In the genomic region with DNA sequence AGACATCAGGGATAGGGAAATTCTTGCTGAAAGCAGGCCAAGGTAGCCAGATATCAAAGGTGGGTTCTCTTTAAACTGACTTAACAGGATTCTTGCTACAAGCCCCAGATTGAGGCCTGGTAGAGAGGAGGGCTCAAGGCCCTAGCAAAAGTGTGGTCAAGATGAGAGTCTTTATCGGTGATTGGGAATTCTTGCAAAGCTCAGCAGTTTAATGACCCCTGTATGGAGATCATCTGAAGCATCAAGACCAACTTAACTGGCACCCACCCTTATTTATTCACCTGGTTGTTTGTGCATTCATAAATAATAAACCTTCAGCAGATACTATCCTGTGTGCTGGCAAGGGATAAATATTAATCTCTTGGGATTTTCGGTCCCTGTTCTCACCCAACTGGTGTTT, we compare ENCODE assay signal across 29 cellular contexts. TPM values are rescaled to one million over a fixed set of nuclear protein-coding genes. Genes with fewer than 3 reads are reported as not detected.
"Had no signal": no experiment of that assay in that cellular context is flagged by ENCODE, and none has a peak within 500 bp of the region (broad histone marks: within the 10 kb centered on the region; RNA-seq: fewer than 3 reads in every experiment).

No MANE protein-coding gene starts in this region.

- H3K27me3 Mint-ChIP-seq: activated CD4-positive, alpha-beta memory T cell treated with anti-CD3 and anti-CD28 coated beads for 36 hours; activated CD4-positive, alpha-beta T cell treated with anti-CD3 and anti-CD28 coated beads, Interleukin-2, amount 10 ng/mL, durations not matched to agents 24 days and 14 days; activated T-helper 17 cell treated with anti-CD3 and anti-CD28 coated beads, Interleukin-2, amount 50 U/mL, for 72 hours; stimulated activated naive B cell treated with anti-CD40 and anti-IgM and Interleukin-4, amounts not matched to agents 10 μg/mL and 1 μg/mL and 100 μg/mL, for 72 hours; T-helper 17 cell had no signal

- DNase-seq: activated CD4-positive, alpha-beta memory T cell treated with anti-CD3 and anti-CD28 coated beads for 36 hours; activated CD4-positive, alpha-beta T cell treated with anti-CD3 and anti-CD28 coated beads, Interleukin-2, amount 10 ng/mL, durations not matched to agents 24 days and 14 days; activated CD4-positive, CD25-positive, alpha-beta regulatory T cell treated with anti-CD3 and anti-CD28 coated beads, Interleukin-2, amount 50 U/mL, for 72 hours; activated CD8-positive, alpha-beta memory T cell treated with anti-CD3 and anti-CD28 coated beads, Interleukin-2, amount 50 U/mL, for 4 hours; activated gamma-delta T cell treated with Interleukin-2 at 50 U/mL for 16 hours; activated T-cell treated with anti-CD3 and anti-CD28 coated beads, Interleukin-2, amount 50 U/mL, for 4 hours; adrenal gland; aorta; body of pancreas; cortex of kidney; foreskin fibroblast; left ventricle myocardium superior; mucosa of descending colon; nucleus accumbens; pancreas; stimulated activated CD4-positive, alpha-beta T cell treated with anti-CD3 and anti-CD28 coated beads, Interleukin-15, amount 100 ng/mL, for 24 hours; stimulated activated CD4-positive, alpha-beta T cell treated with anti-CD3 and anti-CD28 coated beads, Interleukin-2, amount 100 ng/mL, for 24 hours; stimulated activated naive B cell treated with anti-CD40 and anti-IgM and Interleukin-4, amounts not matched to agents 10 μg/mL and 1 μg/mL and 100 μg/mL, for 72 hours; stomach; T-helper 17 cell; T1000; thyroid gland; upper lobe of left lung had no signal

- ATAC-seq: activated naive CD4-positive, alpha-beta T cell treated with anti-CD3 and anti-CD28 coated beads, Interleukin-2, amount 50 U/mL, for 72 hours; activated T-cell treated with anti-CD3 and anti-CD28 coated beads, Interleukin-2, amount 50 U/mL, for 4 hours; activated T-helper 17 cell treated with anti-CD3 and anti-CD28 coated beads, Interleukin-2, amount 50 U/mL, for 72 hours; body of pancreas; esophagus mucosa; mucosa of descending colon; pancreas; stimulated activated naive B cell treated with anti-CD40 and anti-IgM and Interleukin-4, amounts not matched to agents 10 μg/mL and 1 μg/mL and 100 μg/mL, for 72 hours; T-helper 17 cell had no signal

- H3K4me3 Mint-ChIP-seq: activated CD4-positive, alpha-beta memory T cell treated with anti-CD3 and anti-CD28 coated beads for 36 hours; activated CD4-positive, alpha-beta T cell treated with anti-CD3 and anti-CD28 coated beads, Interleukin-2, amount 10 ng/mL, durations not matched to agents 24 days and 14 days; activated T-cell treated with anti-CD3 and anti-CD28 coated beads, Interleukin-2, amount 50 U/mL, for 4 hours; activated T-helper 17 cell treated with anti-CD3 and anti-CD28 coated beads, Interleukin-2, amount 50 U/mL, for 72 hours; stimulated activated naive B cell treated with anti-CD40 and anti-IgM and Interleukin-4, amounts not matched to agents 10 μg/mL and 1 μg/mL and 100 μg/mL, for 72 hours; T-helper 17 cell had no signal

- H3K9me3 Mint-ChIP-seq: activated CD4-positive, alpha-beta memory T cell treated with anti-CD3 and anti-CD28 coated beads for 36 hours; activated CD4-positive, alpha-beta T cell treated with anti-CD3 and anti-CD28 coated beads, Interleukin-2, amount 10 ng/mL, durations not matched to agents 24 days and 14 days; activated naive CD4-positive, alpha-beta T cell treated with anti-CD3 and anti-CD28 coated beads, Interleukin-2, amount 50 U/mL, for 72 hours; activated T-cell treated with anti-CD3 and anti-CD28 coated beads, Interleukin-2, amount 50 U/mL, for 4 hours; activated T-helper 17 cell treated with anti-CD3 and anti-CD28 coated beads, Interleukin-2, amount 50 U/mL, for 72 hours; stimulated activated naive B cell treated with anti-CD40 and anti-IgM and Interleukin-4, amounts not matched to agents 10 μg/mL and 1 μg/mL and 100 μg/mL, for 72 hours had no signal

- H3K9me3 ChIP-seq: adrenal gland, body of pancreas, mucosa of descending colon, pancreas, prostate gland, stomach, thyroid gland, upper lobe of left lung, vagina had no signal

- H3K27ac Mint-ChIP-seq: activated CD4-positive, alpha-beta memory T cell treated with anti-CD3 and anti-CD28 coated beads for 36 hours; activated CD4-positive, alpha-beta T cell treated with anti-CD3 and anti-CD28 coated beads, Interleukin-2, amount 10 ng/mL, durations not matched to agents 24 days and 14 days; activated naive CD4-positive, alpha-beta T cell treated with anti-CD3 and anti-CD28 coated beads, Interleukin-2, amount 50 U/mL, for 72 hours; activated T-helper 17 cell treated with anti-CD3 and anti-CD28 coated beads, Interleukin-2, amount 50 U/mL, for 72 hours; stimulated activated naive B cell treated with anti-CD40 and anti-IgM and Interleukin-4, amounts not matched to agents 10 μg/mL and 1 μg/mL and 100 μg/mL, for 72 hours had no signal

- H3K4me3 ChIP-seq: adrenal gland, body of pancreas, mucosa of descending colon, pancreas, prostate gland, stomach, thyroid gland, upper lobe of left lung, vagina had no signal

- H3K36me3 ChIP-seq: pancreas, prostate gland, vagina had no signal

- H3K27me3 ChIP-seq: adrenal gland, body of pancreas, pancreas, stomach, thyroid gland, upper lobe of left lung, vagina had no signal

- FAIRE-seq: islet of Langerhans had no signal

- H3K27ac ChIP-seq: adrenal gland, body of pancreas, pancreas, prostate gland, stomach, thyroid gland, vagina had no signal

RNA-seq across cellular contexts. Expression of gene DLL1, which starts 22.0 kb away (rescaled TPM):
- total RNA-seq: activated CD4-positive, alpha-beta T cell treated with anti-CD3 and anti-CD28 coated beads, Interleukin-2, amount 10 ng/mL, durations not matched to agents 24 days and 14 days had no signal
